In the genomic region with DNA sequence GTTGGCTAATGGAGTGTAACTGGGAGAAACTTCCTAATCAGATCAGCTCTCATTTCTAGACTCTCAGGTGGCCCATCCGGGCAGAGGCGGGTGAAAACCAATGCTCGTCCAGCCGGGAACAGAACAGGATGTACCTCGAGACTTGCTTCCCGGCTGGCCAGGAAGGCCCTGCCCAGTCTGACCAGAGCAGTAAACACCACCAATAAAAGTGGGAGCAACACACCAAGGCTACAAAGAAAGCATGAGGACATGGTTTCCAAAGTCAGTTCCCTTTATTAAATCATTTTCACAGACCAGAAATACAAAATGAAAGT, we compare ENCODE assay signal across 1 cellular context.
TF ChIP-seq lines count a peak whose summit lies in the region.

No MANE protein-coding gene starts in this region.

TF ChIP-seq in GM23338, 12 proteins besides CTCF, POLR2A, EP300 and RAD21:
- TF ChIP-seq, protein P1, sequence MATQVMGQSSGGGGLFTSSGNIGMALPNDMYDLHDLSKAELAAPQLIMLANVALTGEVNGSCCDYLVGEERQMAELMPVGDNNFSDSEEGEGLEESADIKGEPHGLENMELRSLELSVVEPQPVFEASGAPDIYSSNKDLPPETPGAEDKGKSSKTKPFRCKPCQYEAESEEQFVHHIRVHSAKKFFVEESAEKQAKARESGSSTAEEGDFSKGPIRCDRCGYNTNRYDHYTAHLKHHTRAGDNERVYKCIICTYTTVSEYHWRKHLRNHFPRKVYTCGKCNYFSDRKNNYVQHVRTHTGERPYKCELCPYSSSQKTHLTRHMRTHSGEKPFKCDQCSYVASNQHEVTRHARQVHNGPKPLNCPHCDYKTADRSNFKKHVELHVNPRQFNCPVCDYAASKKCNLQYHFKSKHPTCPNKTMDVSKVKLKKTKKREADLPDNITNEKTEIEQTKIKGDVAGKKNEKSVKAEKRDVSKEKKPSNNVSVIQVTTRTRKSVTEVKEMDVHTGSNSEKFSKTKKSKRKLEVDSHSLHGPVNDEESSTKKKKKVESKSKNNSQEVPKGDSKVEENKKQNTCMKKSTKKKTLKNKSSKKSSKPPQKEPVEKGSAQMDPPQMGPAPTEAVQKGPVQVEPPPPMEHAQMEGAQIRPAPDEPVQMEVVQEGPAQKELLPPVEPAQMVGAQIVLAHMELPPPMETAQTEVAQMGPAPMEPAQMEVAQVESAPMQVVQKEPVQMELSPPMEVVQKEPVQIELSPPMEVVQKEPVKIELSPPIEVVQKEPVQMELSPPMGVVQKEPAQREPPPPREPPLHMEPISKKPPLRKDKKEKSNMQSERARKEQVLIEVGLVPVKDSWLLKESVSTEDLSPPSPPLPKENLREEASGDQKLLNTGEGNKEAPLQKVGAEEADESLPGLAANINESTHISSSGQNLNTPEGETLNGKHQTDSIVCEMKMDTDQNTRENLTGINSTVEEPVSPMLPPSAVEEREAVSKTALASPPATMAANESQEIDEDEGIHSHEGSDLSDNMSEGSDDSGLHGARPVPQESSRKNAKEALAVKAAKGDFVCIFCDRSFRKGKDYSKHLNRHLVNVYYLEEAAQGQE (IDR thresholded peaks at IDR 0.05; ENCODE audit: unreplicated experiment), result no peak
- TF ChIP-seq ZNF331 (CRISPR knock-in tag; IDR thresholded peaks at IDR 0.05; ENCODE audit: low read depth) (no peak), STAT1 (IDR thresholded peaks at IDR 0.05; ENCODE audit: unreplicated experiment) (no peak)
